21 cellular contexts compared by ENCODE assay signal in genomic region chr7:131587315-131587923, GRCh38.
"Had no signal": no experiment of that assay in that cellular context is flagged by ENCODE, and none has a peak within 500 bp of the region (broad histone marks: within the 10 kb centered on the region; RNA-seq: fewer than 3 reads in every experiment).

No MANE protein-coding gene starts in this region.

- ATAC-seq: activated T-cell treated with anti-CD3 and anti-CD28 coated beads, Interleukin-2, amount 50 U/mL, for 72 hours; gastroesophageal sphincter; left cardiac atrium had no signal

- H3K9me3 ChIP-seq: esophagus squamous epithelium, gastroesophageal sphincter had no signal

- H3K4me3 Mint-ChIP-seq: activated CD4-positive, alpha-beta memory T cell treated with anti-CD3 and anti-CD28 coated beads, Interleukin-2, amount 10 ng/mL, durations not matched to agents 7 days and 5 days; activated naive CD4-positive, alpha-beta T cell treated with anti-CD3 and anti-CD28 coated beads, Interleukin-2, amount 50 U/mL, for 24 hours; activated T-cell treated with anti-CD3 and anti-CD28 coated beads, Interleukin-2, amount 50 U/mL, for 72 hours; brain; memory B cell; naive B cell had no signal

- H3K4me1 ChIP-seq: esophagus squamous epithelium, gastroesophageal sphincter had no signal

- H3K36me3 Mint-ChIP-seq: activated naive CD4-positive, alpha-beta T cell treated with anti-CD3 and anti-CD28 coated beads, Interleukin-2, amount 50 U/mL, for 24 hours; brain; memory B cell; naive B cell had no signal

- H3K4me1 Mint-ChIP-seq: activated CD4-positive, alpha-beta memory T cell treated with anti-CD3 and anti-CD28 coated beads, Interleukin-2, amount 10 ng/mL, durations not matched to agents 7 days and 5 days; activated naive CD4-positive, alpha-beta T cell treated with anti-CD3 and anti-CD28 coated beads, Interleukin-2, amount 50 U/mL, for 24 hours; memory B cell; naive B cell had no signal

- H3K27me3 ChIP-seq: esophagus squamous epithelium had no signal

- H3K27me3 Mint-ChIP-seq: brain, progenitor cell of endocrine pancreas had no signal

- H3K27ac Mint-ChIP-seq: activated CD4-positive, alpha-beta memory T cell treated with anti-CD3 and anti-CD28 coated beads, Interleukin-2, amount 10 ng/mL, durations not matched to agents 7 days and 5 days; activated naive CD4-positive, alpha-beta T cell treated with anti-CD3 and anti-CD28 coated beads, Interleukin-2, amount 50 U/mL, for 24 hours; activated T-cell treated with anti-CD3 and anti-CD28 coated beads, Interleukin-2, amount 50 U/mL, for 72 hours; brain; memory B cell; naive B cell; progenitor cell of endocrine pancreas had no signal

- H3K9me3 Mint-ChIP-seq: activated CD4-positive, alpha-beta memory T cell treated with anti-CD3 and anti-CD28 coated beads, Interleukin-2, amount 10 ng/mL, durations not matched to agents 7 days and 5 days; activated naive CD4-positive, alpha-beta T cell treated with anti-CD3 and anti-CD28 coated beads, Interleukin-2, amount 50 U/mL, for 24 hours; activated T-cell treated with anti-CD3 and anti-CD28 coated beads, Interleukin-2, amount 50 U/mL, for 72 hours; memory B cell; naive B cell had no signal

- DNase-seq: activated CD4-positive, alpha-beta memory T cell treated with anti-CD3 and anti-CD28 coated beads, Interleukin-2, amount 10 ng/mL, durations not matched to agents 7 days and 5 days; activated CD4-positive, alpha-beta T cell treated with anti-CD3 and anti-CD28 coated beads for 48 hours; activated gamma-delta T cell; activated T-cell treated with anti-CD3 and anti-CD28 coated beads, Interleukin-2, amount 50 U/mL, for 72 hours; anterior cingulate cortex; cerebellar nuclear complex; esophagus squamous epithelium; islet precursor cell; left cardiac atrium; naive B cell; retina; stimulated activated CD4-positive, alpha-beta T cell treated with anti-CD3 and anti-CD28 coated beads, Interleukin-2, amount 100 ng/mL, for 48 hours; stimulated activated CD8-positive, alpha-beta memory T cell treated with anti-CD3 and anti-CD28 coated beads, Interleukin-4, amount 100 ng/mL, for 48 hours; stimulated activated naive CD4-positive, alpha-beta T cell; T1000 had no signal

- H3K4me3 ChIP-seq: coronary artery, esophagus squamous epithelium, gastroesophageal sphincter had no signal

- H3K27ac ChIP-seq: coronary artery, esophagus squamous epithelium, gastroesophageal sphincter had no signal

- H3K36me3 ChIP-seq: esophagus squamous epithelium, gastroesophageal sphincter had no signal
